ENCODE assay signal across 8 cellular contexts in the genomic region with DNA sequence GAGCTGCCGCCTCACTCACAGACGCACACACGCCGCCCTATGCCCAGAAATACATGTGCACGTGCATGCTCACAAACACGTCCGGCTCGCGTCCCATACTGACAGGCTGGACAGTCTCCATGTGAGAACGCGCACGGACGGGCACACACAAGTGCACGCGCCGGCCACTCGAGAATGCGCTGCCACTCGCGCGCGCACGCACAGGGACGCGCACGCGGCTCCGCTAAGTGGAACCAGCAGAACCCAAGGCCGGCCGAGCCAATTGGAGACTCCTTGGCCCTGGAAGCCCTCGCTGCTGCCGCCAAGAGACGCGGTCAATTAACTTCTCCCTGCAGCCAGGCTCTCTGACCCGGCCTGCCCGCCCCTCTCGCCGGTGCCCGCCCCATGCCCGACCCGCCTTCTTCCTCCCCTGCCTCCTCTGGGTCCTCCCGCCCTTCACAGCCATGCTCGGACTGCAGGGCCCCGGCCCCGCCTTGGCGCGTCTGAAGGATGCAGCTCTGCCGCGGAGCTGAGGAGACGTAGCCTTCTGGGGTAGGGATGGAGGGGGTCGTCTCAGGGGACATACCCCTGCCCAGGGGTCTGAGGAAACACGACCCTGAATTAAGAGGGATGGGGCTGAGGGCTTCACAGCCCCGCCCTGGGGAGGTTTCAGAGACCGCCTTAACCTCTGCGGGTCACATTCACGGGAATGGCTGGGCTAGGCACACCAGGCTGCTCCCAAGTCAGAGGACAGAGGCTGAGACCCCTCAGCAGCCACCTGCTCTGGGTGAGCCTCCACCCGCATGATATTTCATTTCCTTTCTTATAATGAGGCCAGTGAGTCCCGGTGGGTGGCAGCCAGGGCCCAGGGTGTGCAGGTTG. TPM values are rescaled to one million over a fixed set of nuclear protein-coding genes. Genes with fewer than 3 reads are reported as not detected.
DNase-seq lines count a peak whose midpoint lies in the region; ATAC-seq, FAIRE-seq and TF ChIP-seq lines count a peak whose summit lies in the region.

No MANE protein-coding gene starts in this region.

- H3K27ac ChIP-seq in HUES64 (ENCODE audit: low read depth, low read length) = no peak overlapping the region
- peak overlapping the region; percentile 72 for H3K27ac ChIP-seq in VCaP
- no peak overlapping the region for H3K27ac ChIP-seq in mucosa of rectum (ENCODE audit: low read depth in 2 of 2, low read length in 2 of 2)
- no peak overlapping the region for H3K27ac ChIP-seq in upper lobe of right lung

- intact Hi-C loops in upper lobe of right lung (cut with DNase I) = no loop called here

- H3K4me1 ChIP-seq in HUES64 (ENCODE audit: insufficient read depth, low read length) = peaks cover 24% of the 10 kb centered on the region
- peaks cover 9 to 11% of the 10 kb centered on the region in 2 donors for H3K4me1 ChIP-seq in mucosa of rectum (ENCODE audit: control insufficient read depth in 2 of 2, insufficient read depth in 2 of 2, low read length in 2 of 2)
- H3K4me1 ChIP-seq in upper lobe of right lung = peaks cover 22% of the 10 kb centered on the region

- H3K4me3 ChIP-seq in HUES64 (ENCODE audit: low read length) (peak overlapping the region; percentile 55), fibroblast of mammary gland (ENCODE audit: control insufficient read depth, low read depth, low read length) (peak overlapping the region; percentile 6), mucosa of rectum (ENCODE audit: low read length in 2 of 2) (peak overlapping the region; percentile 36 to 46), upper lobe of right lung (peak overlapping the region; percentile 46)

- H3K9ac ChIP-seq in HUES64 (ENCODE audit: low read depth, low read length) = no peak overlapping the region
- no peak overlapping the region for H3K9ac ChIP-seq in mucosa of rectum (ENCODE audit: low read depth in 1 of 2, low read length in 2 of 2)

- H3K27me3 ChIP-seq in HUES64 (ENCODE audit: insufficient read depth, low read length) (peaks cover 65% of the 10 kb centered on the region), mucosa of rectum (ENCODE audit: control insufficient read depth in 2 of 2, insufficient read depth in 2 of 2, low read length in 2 of 2) (peaks cover 15 to 20% of the 10 kb centered on the region in 2 donors), upper lobe of right lung (no peaks in the 10 kb centered on the region)

- no peaks in the 10 kb centered on the region for H3K36me3 ChIP-seq in HUES64 (ENCODE audit: insufficient read depth, low read length)
- H3K36me3 ChIP-seq in mucosa of rectum (ENCODE audit: control insufficient read depth in 2 of 2, insufficient read depth in 2 of 2, low read length in 2 of 2) = no peaks in the 10 kb centered on the region
- H3K36me3 ChIP-seq in upper lobe of right lung = no peaks in the 10 kb centered on the region

- ATAC-seq in upper lobe of right lung = peak; percentile 87

- peak; percentile 88 for DNase-seq in COLO829 (ENCODE audit: low spot score)
- peak; percentile 37 for DNase-seq in fibroblast of mammary gland (ENCODE audit: low read depth)
- peak; percentile 90 for DNase-seq in upper lobe of right lung
- DNase-seq in NCI-H2107 (lab: John Stamatoyannopoulos, UW) = no peak
- DNase-seq in GM19239 (ENCODE audit: insufficient read length, low spot score) = no peak

- FAIRE-seq in GM19239 (lab: Jason Lieb, UNC) = no peak

- peak; percentile 38 for TF ChIP-seq CTCF in VCaP (conservative IDR thresholded peaks at IDR 0.05)
- no peak for TF ChIP-seq CTCF in fibroblast of mammary gland (conservative IDR thresholded peaks at IDR 0.05; ENCODE audit: control insufficient read depth, insufficient read depth, low read depth, low read length)
- TF ChIP-seq CTCF in upper lobe of right lung (IDR thresholded peaks at IDR 0.05) = peak; percentile 7

- no peaks in the 10 kb centered on the region for H3K9me3 ChIP-seq in HUES64 (ENCODE audit: insufficient read depth, low read depth, low read length)
- H3K9me3 ChIP-seq in mucosa of rectum (ENCODE audit: control insufficient read depth in 2 of 2, low read length in 2 of 2) = no peaks in the 10 kb centered on the region
- no peaks in the 10 kb centered on the region for H3K9me3 ChIP-seq in upper lobe of right lung

- 5% methylated on average over 57 of the region's 58 CpGs for WGBS in HUES64

RNA-seq across cellular contexts. Expression of gene PTH1R, which starts 15.0 kb away (rescaled TPM):
- polyA plus RNA-seq in HUES64 (2013, experiment 1 of 2) = 2.1 TPM
- 1.5 TPM for polyA plus RNA-seq in HUES64 (2013, experiment 2 of 2)
- 14.9 TPM for total RNA-seq in upper lobe of right lung

RNA-seq across cellular contexts. Expression of gene MYL3, which starts 29.3 kb away (rescaled TPM):
- 0.25 TPM for polyA plus RNA-seq in HUES64 (2013, experiment 1 of 2)
- polyA plus RNA-seq in HUES64 (2013, experiment 2 of 2) = 0.44 TPM
- 3.8 TPM for total RNA-seq in upper lobe of right lung

Comparison
In these comparisons a context has a peak if more than half of its experiments do, and no peak if none do; other contexts are left out.
1. DNase-seq: peak in COLO829 (single experiment), fibroblast of mammary gland (single experiment) and upper lobe of right lung (single experiment); none in NCI-H2107 (single experiment) and GM19239 (single experiment).
2. Peak in every context shown above with its lines, with median percentiles within 50 percentile points of each other: H3K4me3 ChIP-seq.